In the genomic region with DNA sequence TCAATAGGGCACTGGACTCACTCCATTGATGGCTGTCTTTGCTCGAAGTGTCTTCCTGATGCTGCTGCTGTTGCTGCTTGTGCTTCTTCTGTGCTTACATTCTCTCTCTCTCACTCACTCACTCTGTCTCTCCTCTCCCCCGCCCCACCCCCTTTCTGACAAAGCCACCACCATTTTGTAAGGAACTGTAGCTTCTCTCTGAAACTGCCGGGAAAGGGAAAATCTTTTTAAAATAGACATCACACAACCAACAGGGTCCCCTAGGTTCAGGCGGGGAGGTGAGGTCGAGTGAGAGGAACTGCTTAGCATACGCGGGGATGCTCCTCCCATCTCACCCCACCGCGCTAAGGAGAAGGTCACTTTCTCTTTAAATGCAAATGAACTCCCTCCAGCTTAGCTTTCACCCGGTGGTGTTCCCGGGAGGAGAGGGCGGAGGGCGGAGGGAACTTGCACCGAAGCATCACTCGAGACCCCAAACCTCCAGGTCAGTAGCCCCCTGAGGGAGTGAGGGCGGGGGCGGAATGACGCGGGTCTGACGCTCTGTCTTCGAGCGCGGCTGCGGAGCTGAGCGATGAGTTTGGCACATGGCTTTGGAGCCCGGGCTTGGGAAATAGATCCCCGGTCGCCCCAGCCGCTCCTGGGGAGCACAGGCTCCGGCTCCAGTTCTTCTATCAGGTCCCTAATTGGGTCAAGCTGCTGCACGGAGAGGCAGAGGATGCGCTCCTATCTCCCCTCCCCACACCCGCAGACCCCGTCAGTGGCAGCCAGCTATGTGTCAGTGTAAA, we compare ENCODE assay signal across 7 cellular contexts. TPM values are rescaled to one million over a fixed set of nuclear protein-coding genes. Genes with fewer than 3 reads are reported as not detected.
A peak's percentile ranks its signal among the peaks of the same experiment; 100 is the strongest.
DNase-seq lines count a peak whose midpoint lies in the region; ATAC-seq and TF ChIP-seq lines count a peak whose summit lies in the region.

A gene (plus strand): TSS at position 370 of the 785 bp plus-strand sequence. CDS start 1,341 bp downstream, outside the sequence.

- H3K27me3 Mint-ChIP-seq in T-helper 1 cell treated with Interleukin-12 subunit alpha and Interleukin-12 subunit beta and Interleukin-4 antibody, amounts not matched to agents 30 μg/mL and 1 μg/mL, for 36 hours (ENCODE audit: low read depth) = no peaks in the 10 kb centered on the region

- no peaks in the 10 kb centered on the region for H3K9me3 Mint-ChIP-seq in T-helper 1 cell treated with Interleukin-12 subunit alpha and Interleukin-12 subunit beta and Interleukin-4 antibody, amounts not matched to agents 30 μg/mL and 1 μg/mL, for 36 hours

- H3K36me3 ChIP-seq in ascending aorta (peaks cover 15 to 32% of the 10 kb centered on the region in 2 donors), left ventricle myocardium inferior (peaks cover 23% of the 10 kb centered on the region)

- DNase-seq in GM13977 (ENCODE audit: low spot score) (peak; percentile 79), NAMALWA (ENCODE audit: low spot score) (peak; percentile 78), ascending aorta (ENCODE audit: low spot score in 2 of 2) (peak in 1 of 2 donors; percentile 82), left ventricle myocardium inferior (peak; percentile 75), posterior cingulate gyrus (peak; percentile 48 to 94 (median 60))

- H3K4me3 ChIP-seq in ascending aorta (peak within 1 kb of the TSS; percentile 73 to 74), left ventricle myocardium inferior (peak within 1 kb of the TSS; percentile 72)

- H3K9me3 ChIP-seq in ascending aorta (no peaks in the 10 kb centered on the region), left ventricle myocardium inferior (replicated peaks) (no peaks in the 10 kb centered on the region)

- H3K4me1 ChIP-seq in ascending aorta = peaks cover 7 to 21% of the 10 kb centered on the region in 2 donors
- H3K4me1 ChIP-seq in left ventricle myocardium inferior = peaks cover 73% of the 10 kb centered on the region

- H3K27ac Mint-ChIP-seq in T-helper 1 cell treated with Interleukin-12 subunit alpha and Interleukin-12 subunit beta and Interleukin-4 antibody, amounts not matched to agents 30 μg/mL and 1 μg/mL, for 36 hours = peak within 1 kb of the TSS; percentile 78

- H3K4me3 Mint-ChIP-seq in T-helper 1 cell treated with Interleukin-12 subunit alpha and Interleukin-12 subunit beta and Interleukin-4 antibody, amounts not matched to agents 30 μg/mL and 1 μg/mL, for 36 hours = peak within 1 kb of the TSS; percentile 83

- H3K4me1 Mint-ChIP-seq in T-helper 1 cell treated with Interleukin-12 subunit alpha and Interleukin-12 subunit beta and Interleukin-4 antibody, amounts not matched to agents 30 μg/mL and 1 μg/mL, for 36 hours (ENCODE audit: low read depth) = peaks cover 48% of the 10 kb centered on the region

- no peak for ATAC-seq in GM19023 (IDR thresholded peaks at IDR 0.05; ENCODE audit: unreplicated experiment)

- H3K27me3 ChIP-seq in ascending aorta = no peaks in the 10 kb centered on the region
- no peaks in the 10 kb centered on the region for H3K27me3 ChIP-seq in left ventricle myocardium inferior (ENCODE audit: low read depth)

- in situ Hi-C loops in GM13977 (cut with MboI; ENCODE audit: low pct_unique_long_range_greater_than_20kb, low sequenced_read_pairs, unreplicated experiment) = loop anchor here (25.0 kb wide), 1 partner anchor 212 kb away; no protein-coding TSS in a partner anchor

- H3K36me3 Mint-ChIP-seq in T-helper 1 cell treated with Interleukin-12 subunit alpha and Interleukin-12 subunit beta and Interleukin-4 antibody, amounts not matched to agents 30 μg/mL and 1 μg/mL, for 36 hours (ENCODE audit: low read depth) = peaks cover 25% of the 10 kb centered on the region

- intact Hi-C loops in ascending aorta (cut with DNase I) = loop anchor here (1.0 to 5.0 kb wide), 2 partner anchors 20 to 92 kb away; a partner anchor contains a TSS
- intact Hi-C loops in left ventricle myocardium inferior (cut with micrococcal nuclease) = no loop called here
- intact Hi-C loops in posterior cingulate gyrus (cut with DNase I) = no loop called here

- H3K27ac ChIP-seq in ascending aorta (peak within 1 kb of the TSS; percentile 66 to 68), left ventricle myocardium inferior (replicated peaks) (peak within 1 kb of the TSS; percentile 91)

- TF ChIP-seq CTCF in GM13977 (IDR thresholded peaks at IDR 0.05; ENCODE audit: extremely low read depth, insufficient read depth, missing control alignments) (no peak), ascending aorta (IDR thresholded peaks at IDR 0.05) (no peak), left ventricle myocardium inferior (IDR thresholded peaks at IDR 0.05; ENCODE audit: borderline replicate concordance) (no peak)

RNA-seq across cellular contexts. Expression of the gene that starts here (rescaled TPM):
- 29.1 TPM for total RNA-seq in ascending aorta
- total RNA-seq in left ventricle myocardium inferior = 16.7 TPM
